ENCODE assay signal across 21 cellular contexts in the genomic region with DNA sequence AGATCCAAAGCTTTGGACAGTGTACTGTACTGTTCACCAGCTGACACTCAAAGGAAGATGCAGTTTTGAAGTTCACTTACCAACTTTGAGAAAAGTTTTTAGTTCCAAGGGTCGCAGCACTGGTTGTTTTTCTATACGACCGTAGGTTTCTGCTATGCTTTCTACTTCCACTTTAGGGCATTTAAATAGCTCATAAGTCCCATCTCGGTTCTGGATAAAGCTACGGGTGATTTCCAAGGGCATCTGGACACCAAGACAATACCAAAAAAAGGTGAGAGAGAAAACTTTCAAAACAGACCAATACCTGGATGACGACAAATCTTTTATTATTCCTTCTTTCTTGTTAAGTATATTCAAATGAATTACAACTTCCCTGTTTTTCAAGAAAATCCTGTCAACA. TPM values are rescaled to one million over a fixed set of nuclear protein-coding genes. Genes with fewer than 3 reads are reported as not detected.
DNase-seq lines count a peak whose midpoint lies in the region; ATAC-seq and TF ChIP-seq lines count a peak whose summit lies in the region.
"Had no signal": no experiment of that assay in that cellular context is flagged by ENCODE, and none has a peak within 500 bp of the region (broad histone marks: within the 10 kb centered on the region; RNA-seq: fewer than 3 reads in every experiment).

No MANE protein-coding gene starts in this region.

- no peak overlapping the region for H2AFZ ChIP-seq in HCT116 (ENCODE audit: low read depth, low read length, poor library complexity, severe bottlenecking)

- CTCF ChIA-PET in activated CD8-positive, alpha-beta memory T cell treated with anti-CD3 and anti-CD28 coated beads, Interleukin-2, amount 10 ng/mL, durations not matched to agents 7 days and 5 days (lab: Charles Lee) = no interaction called here
- CTCF ChIA-PET in HCT116 (lab: Charles Lee) = no interaction called here

- H4K20me1 ChIP-seq in HCT116 (ENCODE audit: insufficient read depth) = no peaks in the 10 kb centered on the region
- H4K20me1 ChIP-seq: BLaER1 had no signal

- H3K36me3 Mint-ChIP-seq in activated CD8-positive, alpha-beta memory T cell treated with anti-CD3 and anti-CD28 coated beads, Interleukin-2, amount 10 ng/mL, durations not matched to agents 7 days and 5 days = peaks cover 16% of the 10 kb centered on the region
- peaks cover 2% of the 10 kb centered on the region for H3K36me3 Mint-ChIP-seq in T-helper 17 cell (ENCODE audit: low read depth)
- H3K36me3 Mint-ChIP-seq in naive thymus-derived CD8-positive, alpha-beta T cell = peaks cover 0 to 52% (median 12%) of the 10 kb centered on the region in 3 donors
- H3K36me3 Mint-ChIP-seq: IgD-negative memory B cell, natural killer cell had no signal

- H3K9me3 Mint-ChIP-seq in activated CD8-positive, alpha-beta memory T cell treated with anti-CD3 and anti-CD28 coated beads, Interleukin-2, amount 10 ng/mL, durations not matched to agents 7 days and 5 days (ENCODE audit: low read depth) = no peaks in the 10 kb centered on the region
- no peaks in the 10 kb centered on the region for H3K9me3 Mint-ChIP-seq in naive thymus-derived CD8-positive, alpha-beta T cell
- H3K9me3 Mint-ChIP-seq: IgD-negative memory B cell, natural killer cell had no signal

- H3K27ac Mint-ChIP-seq in activated CD8-positive, alpha-beta memory T cell treated with anti-CD3 and anti-CD28 coated beads, Interleukin-2, amount 10 ng/mL, durations not matched to agents 7 days and 5 days = peak overlapping the region; percentile 14
- H3K27ac Mint-ChIP-seq in T-helper 17 cell = peak overlapping the region; percentile 76
- peak overlapping the region in 8 of 10 donors; percentile 27 to 80 (median 58) for H3K27ac Mint-ChIP-seq in naive thymus-derived CD8-positive, alpha-beta T cell

- no peak overlapping the region for H3K4me2 ChIP-seq in HCT116 (ENCODE audit: low read length)
- H3K4me2 ChIP-seq: BLaER1, SK-N-SH had no signal

- 0 out of 4 replicates have a peak, but pooled peaks cover 0 to 2% of the 10 kb centered on the region in 2 experiments for H3K4me1 ChIP-seq in HCT116 (ENCODE audit: control insufficient read depth in 1 of 2, insufficient read depth in 2 of 2, low read length in 2 of 2)
- H3K4me1 ChIP-seq: BLaER1, esophagus squamous epithelium, gastroesophageal sphincter, sigmoid colon had no signal

- H3K27me3 ChIP-seq in HCT116 (ENCODE audit: insufficient read depth, low read length) = no peaks in the 10 kb centered on the region
- H3K27me3 ChIP-seq: BLaER1, esophagus squamous epithelium, gastroesophageal sphincter, MG63, sigmoid colon had no signal

- RAD21 ChIA-PET in HCT116 (lab: Charles Lee; ENCODE audit: low non-redundant PET in 1 of 2, low total read pairs in 2 of 2, uncharacterized antibody in 2 of 2, unreplicated experiment in 2 of 2) = no interaction called here

- H3K9me2 ChIP-seq in HCT116 (ENCODE audit: insufficient read depth) = no peaks in the 10 kb centered on the region
- H3K9me2 ChIP-seq: SK-N-SH had no signal

- no peaks in the 10 kb centered on the region for H3K27me3 Mint-ChIP-seq in activated CD8-positive, alpha-beta memory T cell treated with anti-CD3 and anti-CD28 coated beads, Interleukin-2, amount 10 ng/mL, durations not matched to agents 7 days and 5 days
- no peaks in the 10 kb centered on the region for H3K27me3 Mint-ChIP-seq in T-helper 17 cell
- H3K27me3 Mint-ChIP-seq in naive thymus-derived CD8-positive, alpha-beta T cell = no peaks in the 10 kb centered on the region
- H3K27me3 Mint-ChIP-seq: IgD-negative memory B cell had no signal

- no peak for ATAC-seq in activated CD8-positive, alpha-beta memory T cell treated with anti-CD3 and anti-CD28 coated beads, Interleukin-2, amount 10 ng/mL, durations not matched to agents 7 days and 5 days
- ATAC-seq in HCT116 = no peak
- ATAC-seq in T-helper 17 cell = no peak
- no peak for ATAC-seq in naive thymus-derived CD8-positive, alpha-beta T cell
- no peak for ATAC-seq in HG02571 (IDR thresholded peaks at IDR 0.05; ENCODE audit: unreplicated experiment)
- no peak for ATAC-seq in left ventricle myocardium superior
- ATAC-seq: gastroesophageal sphincter, natural killer cell had no signal

- no peak overlapping the region for H3K4me3 Mint-ChIP-seq in activated CD8-positive, alpha-beta memory T cell treated with anti-CD3 and anti-CD28 coated beads, Interleukin-2, amount 10 ng/mL, durations not matched to agents 7 days and 5 days
- no peak overlapping the region for H3K4me3 Mint-ChIP-seq in T-helper 17 cell
- H3K4me3 Mint-ChIP-seq in naive thymus-derived CD8-positive, alpha-beta T cell = no peak overlapping the region
- H3K4me3 Mint-ChIP-seq: IgD-negative memory B cell, natural killer cell had no signal

- H3K79me2 ChIP-seq in HCT116 (ENCODE audit: insufficient read depth, low read length) = no peaks in the 10 kb centered on the region

- no peak for DNase-seq in activated CD8-positive, alpha-beta memory T cell treated with anti-CD3 and anti-CD28 coated beads, Interleukin-2, amount 10 ng/mL, durations not matched to agents 7 days and 5 days
- DNase-seq in activated CD8-positive, alpha-beta memory T cell treated with anti-CD3 and anti-CD28 coated beads for 24 hours = no peak
- DNase-seq in HCT116 (ENCODE audit: low read depth, low spot score) = no peak
- DNase-seq in T-helper 17 cell = no peak
- DNase-seq in naive thymus-derived CD8-positive, alpha-beta T cell = no peak
- no peak for DNase-seq in left ventricle myocardium superior
- DNase-seq in COLO829 (ENCODE audit: low spot score) = no peak
- DNase-seq: activated CD8-positive, alpha-beta memory T cell treated with anti-CD3 and anti-CD28 coated beads, Interleukin-2, amount 50 U/mL, for 48 hours; activated naive CD4-positive, alpha-beta T cell; effector memory CD4-positive, alpha-beta T cell; esophagus squamous epithelium; MG63; natural killer cell; NCI-H774; sigmoid colon; SK-N-SH; T1000 had no signal

- TF ChIP-seq POLR2A in HCT116 (IDR thresholded peaks at IDR 0.05; ENCODE audit: borderline replicate concordance, extremely low read depth, insufficient read depth, insufficient read length) = no peak

- BruUV-seq in HCT116 (replicated peaks; lab: Mats Ljungman, UMichigan) = TSS peak; percentile 38

- no peak overlapping the region for H3K9ac ChIP-seq in HCT116 (ENCODE audit: low read length)
- H3K9ac ChIP-seq: BLaER1, SK-N-SH had no signal

- peaks cover 4% of the 10 kb centered on the region for H3K4me1 Mint-ChIP-seq in activated CD8-positive, alpha-beta memory T cell treated with anti-CD3 and anti-CD28 coated beads, Interleukin-2, amount 10 ng/mL, durations not matched to agents 7 days and 5 days
- peaks cover 6% of the 10 kb centered on the region for H3K4me1 Mint-ChIP-seq in T-helper 17 cell
- H3K4me1 Mint-ChIP-seq in naive thymus-derived CD8-positive, alpha-beta T cell = peaks cover 4 to 8% (median 6%) of the 10 kb centered on the region in 4 donors
- H3K4me1 Mint-ChIP-seq: natural killer cell had no signal

- H3K4me3 ChIP-seq in HCT116 (replicated peaks in 1 of 2; ENCODE audit: low read depth in 1 of 2, low read length in 2 of 2) = no peak overlapping the region
- H3K4me3 ChIP-seq: BLaER1, esophagus squamous epithelium, gastroesophageal sphincter, MG63, sigmoid colon had no signal

- intact Hi-C loops in HCT116 (cut with micrococcal nuclease) (no loop called here), left ventricle myocardium superior (cut with micrococcal nuclease) (loop anchor here (10.0 kb wide), 1 partner anchor 54 kb away; no protein-coding TSS in a partner anchor)

- H3K36me3 ChIP-seq in HCT116 (ENCODE audit: control insufficient read depth in 1 of 2, insufficient read depth in 2 of 2, low read length in 2 of 2) = peaks cover 3 to 12% of the 10 kb centered on the region in 2 experiments; a peak in 2 of 4 replicates

- TF ChIP-seq RAD21 in HCT116 (IDR thresholded peaks at IDR 0.05; ENCODE audit: low read depth) = no peak

- no peak for TF ChIP-seq CTCF in HCT116 (IDR thresholded peaks at IDR 0.05 in 2 of 3, conservative IDR thresholded peaks at IDR 0.05 in 1 of 3; ENCODE audit: borderline replicate concordance in 1 of 3, insufficient read depth in 1 of 3, low read depth in 2 of 3, low read length in 2 of 3)

- POLR2A ChIA-PET in HCT116 (lab: Charles Lee) = interaction anchor here (1.3 kb wide), 1 partner anchor 30 kb away, joined by 3 read pairs; a partner anchor contains a TSS
- POLR2A ChIA-PET in naive thymus-derived CD8-positive, alpha-beta T cell (lab: Charles Lee) = interaction anchor here (0.6 to 1.5 kb wide), 3 partner anchors 8 to 248 kb away, joined by 3 to 4 read pairs (median 3); no protein-coding TSS in a partner anchor

- H3K9me3 ChIP-seq in HCT116 (ENCODE audit: control insufficient read depth in 1 of 2, insufficient read depth in 1 of 2, low read depth in 1 of 2, low read length in 2 of 2) (no peaks in the 10 kb centered on the region), T-helper 17 cell (ENCODE audit: control insufficient read depth, low read length, poor library complexity, severe bottlenecking) (no peaks in the 10 kb centered on the region)
- H3K9me3 ChIP-seq: BLaER1, esophagus squamous epithelium, gastroesophageal sphincter, MG63, sigmoid colon, SK-N-SH had no signal

- no peak overlapping the region for H3K27ac ChIP-seq in HCT116 (ENCODE audit: low read depth, low read length)
- H3K27ac ChIP-seq: BLaER1, gastroesophageal sphincter, sigmoid colon had no signal

TF ChIP-seq in HCT116, 20 proteins besides CTCF, POLR2A, EP300 and RAD21 (continues in another document):
- TF ChIP-seq CEBPB (IDR thresholded peaks at IDR 0.05; ENCODE audit: low read depth) = no peak
- TF ChIP-seq, protein P1, sequence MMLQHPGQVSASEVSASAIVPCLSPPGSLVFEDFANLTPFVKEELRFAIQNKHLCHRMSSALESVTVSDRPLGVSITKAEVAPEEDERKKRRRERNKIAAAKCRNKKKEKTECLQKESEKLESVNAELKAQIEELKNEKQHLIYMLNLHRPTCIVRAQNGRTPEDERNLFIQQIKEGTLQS (IDR thresholded peaks at IDR 0.05) = no peak
- TF ChIP-seq SIN3A (IDR thresholded peaks at IDR 0.05; ENCODE audit: low read depth) = no peak

RNA-seq across cellular contexts. Expression of a gene that starts 30.3 kb away (rescaled TPM):
- total RNA-seq in activated CD8-positive, alpha-beta memory T cell treated with anti-CD3 and anti-CD28 coated beads, Interleukin-2, amount 10 ng/mL, durations not matched to agents 7 days and 5 days = 10 to 100 TPM; 26.6 to 28.6 TPM
- 17.4 TPM for total RNA-seq in HCT116 (2021; ENCODE audit: unreplicated experiment)
- 7.6 and 10.3 TPM in 2 replicates for polyA plus RNA-seq in HCT116 (2012)
- total RNA-seq in T-helper 17 cell = 10 to 100 TPM; 13.7 to 18.1 TPM
- 10 to 100 TPM; 36.6 to 40.3 TPM for total RNA-seq in naive thymus-derived CD8-positive, alpha-beta T cell
- 10 to 100 TPM; 19.6 to 31.1 (median 19.9) TPM for polyA plus RNA-seq in naive thymus-derived CD8-positive, alpha-beta T cell
- 10.3 TPM for total RNA-seq in left ventricle myocardium superior

Comparison
In these comparisons a context has a peak if more than half of its experiments do, and no peak if none do; other contexts are left out.
1. H3K27ac Mint-ChIP-seq: peak in every context shown above with its lines; median percentile 76 in T-helper 17 cell; 58 in naive thymus-derived CD8-positive, alpha-beta T cell; 14 in activated CD8-positive, alpha-beta memory T cell treated with anti-CD3 and anti-CD28 coated beads, Interleukin-2, amount 10 ng/mL, durations not matched to agents 7 days and 5 days.